Comparison of ENCODE assay signal across 10 cellular contexts in the genomic region with DNA sequence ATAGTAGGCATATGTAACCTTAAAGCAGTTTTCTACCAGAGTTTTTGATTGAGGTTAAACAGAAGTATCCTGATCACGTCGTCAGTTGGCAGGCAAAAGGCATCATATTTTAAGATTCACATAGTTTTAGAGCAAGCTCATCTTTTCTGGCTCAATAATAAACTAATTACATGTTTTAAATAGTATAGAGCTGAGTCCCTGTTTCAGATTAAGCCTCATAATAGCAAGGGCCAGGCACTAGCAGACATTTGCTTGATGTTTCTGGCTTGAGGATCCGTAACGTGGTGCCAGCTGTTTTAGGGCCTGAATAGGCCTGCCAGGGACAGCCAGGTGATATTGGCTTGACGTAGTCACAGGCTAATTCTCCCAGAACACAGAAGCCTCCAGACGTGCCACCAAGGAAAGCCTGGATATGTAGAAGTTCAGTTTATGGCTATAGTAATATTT.
DNase-seq lines count a peak whose midpoint lies in the region; TF ChIP-seq lines count a peak whose summit lies in the region.
"Had no signal": no experiment of that assay in that cellular context is flagged by ENCODE, and none has a peak within 500 bp of the region (broad histone marks: within the 10 kb centered on the region; RNA-seq: fewer than 3 reads in every experiment).

No MANE protein-coding gene starts in this region.

- no peak overlapping the region for H3K9ac ChIP-seq in KMS-11

- H3K27me3 ChIP-seq in KMS-11 (ENCODE audit: insufficient read depth, low read depth) (no peaks in the 10 kb centered on the region), breast epithelium (no peaks in the 10 kb centered on the region)

- H3K4me3 ChIP-seq in KMS-11 (IDR thresholded peaks at IDR 0.05; ENCODE audit: insufficient read depth, low read depth, low read length) = no peak overlapping the region
- H3K4me3 ChIP-seq in breast epithelium = peak overlapping the region in 1 of 3 donors; percentile 27

- TF ChIP-seq CTCF in KMS-11 (conservative IDR thresholded peaks at IDR 0.05; ENCODE audit: low read depth, low read length) = no peak
- TF ChIP-seq CTCF in breast epithelium (IDR thresholded peaks at IDR 0.05) = no peak
- no peak for TF ChIP-seq CTCF in GM20000 (IDR thresholded peaks at IDR 0.05; ENCODE audit: extremely low read depth, missing control alignments)

- peak overlapping the region; percentile 31; the same call in 1 of the 2 replicates for H3K4me2 ChIP-seq in KMS-11

- peak in 1 of 2 donors; percentile 75 for DNase-seq in breast epithelium (ENCODE audit: low spot score in 2 of 2)
- peak; percentile 65 for DNase-seq in kidney tubule cell (ENCODE audit: low spot score)
- DNase-seq in stromal cell of bone marrow (ENCODE audit: low read depth) = peak; percentile 64
- no peak for DNase-seq in GM20000 (ENCODE audit: low spot score)
- DNase-seq in activated CD8-positive, alpha-beta memory T cell treated with anti-CD3 and anti-CD28 coated beads, Interleukin-2, amount 50 U/mL, for 48 hours = no peak
- DNase-seq in T1000 (lab: John Stamatoyannopoulos, UW) = no peak
- no peak for DNase-seq in NCI-H187 (lab: John Stamatoyannopoulos, UW)
- DNase-seq: NCI-H2081; stimulated activated CD4-positive, alpha-beta T cell treated with anti-CD3 and anti-CD28 coated beads, Interleukin-4, amount 100 ng/mL, for 24 hours had no signal

- peak overlapping the region; percentile 58; the same call in 1 of the 2 replicates for H3K27ac ChIP-seq in KMS-11
- peak overlapping the region; percentile 86 to 92 for H3K27ac ChIP-seq in breast epithelium

- peaks cover 6% of the 10 kb centered on the region for H4K20me1 ChIP-seq in KMS-11 (ENCODE audit: insufficient read depth)

- no peaks in the 10 kb centered on the region for H3K36me3 ChIP-seq in KMS-11 (ENCODE audit: insufficient read depth)
- no peaks in the 10 kb centered on the region for H3K36me3 ChIP-seq in breast epithelium

- H3K9me3 ChIP-seq in breast epithelium = no peaks in the 10 kb centered on the region

- peaks cover 100% of the 10 kb centered on the region for H3K79me2 ChIP-seq in KMS-11 (ENCODE audit: insufficient read depth, low read depth)

- no peak for TF ChIP-seq POLR2A in breast epithelium (IDR thresholded peaks at IDR 0.05)

- H2AFZ ChIP-seq in KMS-11 (ENCODE audit: low read depth) = no peak overlapping the region

- intact Hi-C loops in breast epithelium (cut with DNase I; ENCODE audit: low total_unique reads) = no loop called here

- H3K4me1 ChIP-seq in KMS-11 (ENCODE audit: low read depth, poor library complexity, severe bottlenecking) = peaks cover 96% of the 10 kb centered on the region
- peaks cover 32 to 65% of the 10 kb centered on the region in 2 donors for H3K4me1 ChIP-seq in breast epithelium

Comparison
In these comparisons a context has a peak if more than half of its experiments do, and no peak if none do; other contexts are left out.
1. DNase-seq: peak in kidney tubule cell (single experiment) and stromal cell of bone marrow (single experiment); none in GM20000 (single experiment), activated CD8-positive, alpha-beta memory T cell treated with anti-CD3 and anti-CD28 coated beads, Interleukin-2, amount 50 U/mL, for 48 hours (single experiment), T1000 (single experiment) and NCI-H187 (0 of 2).